In genomic region chr6:155485756-155486155, GRCh38 we compare ENCODE assay signal across 31 cellular contexts. TPM values are rescaled to one million over a fixed set of nuclear protein-coding genes. Genes with fewer than 3 reads are reported as not detected.
"Had no signal": no experiment of that assay in that cellular context is flagged by ENCODE, and none has a peak within 500 bp of the region (broad histone marks: within the 10 kb centered on the region; RNA-seq: fewer than 3 reads in every experiment).

No MANE protein-coding gene starts in this region.

- H3K4me1 ChIP-seq: neural progenitor cell, pancreas, prostate gland, right atrium auricular region, testis, tibial artery, transverse colon, uterus had no signal

- H3K4me3 ChIP-seq: neural progenitor cell, pancreas, prostate gland, right atrium auricular region, skin epidermis, suprapubic skin, testis, tibial artery, transverse colon, upper lobe of right lung, uterus had no signal

- H3K27ac ChIP-seq: neural progenitor cell, pancreas, prostate gland, right atrium auricular region, skin epidermis, suprapubic skin, testis, tibial artery, transverse colon, upper lobe of right lung, uterus had no signal

- FAIRE-seq: pancreas had no signal

- H3K36me3 ChIP-seq: neural progenitor cell, pancreas, prostate gland, right atrium auricular region, suprapubic skin, tibial artery, transverse colon, upper lobe of right lung, uterus had no signal

- H3K9ac ChIP-seq: neural progenitor cell had no signal

- H2AFZ ChIP-seq: neural progenitor cell had no signal

- ATAC-seq: naive thymus-derived CD4-positive, alpha-beta T cell; natural killer cell; pancreas; sciatic nerve; stimulated activated memory B cell treated with anti-CD40 and anti-IgM and Interleukin-4, amounts not matched to agents 10 μg/mL and 1 μg/mL and 100 μg/mL, for 72 hours; stimulated activated naive CD8-positive, alpha-beta T cell treated with anti-CD3 and anti-CD28 coated beads, Interleukin-15, amount 100 ng/mL, for 72 hours; stimulated activated naive CD8-positive, alpha-beta T cell treated with anti-CD3 and anti-CD28 coated beads, Interleukin-15, Interleukin-2, amounts not matched to agents 100 U/mL and 50 U/mL, for 24 hours; upper lobe of right lung had no signal

- H3K4me2 ChIP-seq: neural progenitor cell had no signal

- H3K9me3 ChIP-seq: pancreas, prostate gland, right atrium auricular region, suprapubic skin, testis, tibial artery, transverse colon, upper lobe of right lung, uterus had no signal

- H3K27me3 ChIP-seq: neural progenitor cell, pancreas, right atrium auricular region, suprapubic skin, testis, tibial artery, transverse colon, upper lobe of right lung, uterus had no signal

- DNase-seq: naive thymus-derived CD4-positive, alpha-beta T cell; natural killer cell; occipital lobe; pancreas; retina; stimulated activated CD4-positive, alpha-beta T cell treated with anti-CD3 and anti-CD28 coated beads, Interleukin-15, amount 100 ng/mL, for 24 hours; stimulated activated CD4-positive, alpha-beta T cell treated with anti-CD3 and anti-CD28 coated beads, Interleukin-2, amount 100 ng/mL, for 24 hours; stimulated activated CD4-positive, alpha-beta T cell treated with anti-CD3 and anti-CD28 coated beads, Interleukin-2, amount 100 ng/mL, for 48 hours; stimulated activated CD4-positive, alpha-beta T cell treated with anti-CD3 and anti-CD28 coated beads, Interleukin-4, amount 100 ng/mL, for 4 hours; stimulated activated CD8-positive, alpha-beta memory T cell treated with anti-CD3 and anti-CD28 coated beads, Interleukin-4, amount 100 ng/mL, for 48 hours; stimulated activated naive CD4-positive, alpha-beta T cell; stimulated activated naive CD8-positive, alpha-beta T cell treated with anti-CD3 and anti-CD28 coated beads, Interleukin-15, amount 100 ng/mL, for 72 hours; stimulated activated naive CD8-positive, alpha-beta T cell treated with anti-CD3 and anti-CD28 coated beads, Interleukin-15, Interleukin-2, amounts not matched to agents 100 U/mL and 50 U/mL, for 24 hours; substantia nigra; testis; tibial artery; transverse colon; upper lobe of right lung; uterus had no signal

RNA-seq across cellular contexts. Expression of gene NOX3, which starts 30.1 kb away (rescaled TPM):
- total RNA-seq: naive thymus-derived CD4-positive, alpha-beta T cell; natural killer cell; occipital lobe; osteocyte; pancreas; posterior vena cava; prostate gland; pulmonary artery endothelial cell; right atrium auricular region; sciatic nerve; suprapubic skin; testis; transverse colon; upper lobe of right lung; urinary bladder; uterus had no signal
- polyA plus RNA-seq: naive thymus-derived CD4-positive, alpha-beta T cell; pancreas; thymus; urinary bladder had no signal
